In genomic region chr2:202322435-202322834, GRCh38 we compare ENCODE assay signal across 8 cellular contexts.
"Had no signal": no experiment of that assay in that cellular context is flagged by ENCODE, and none has a peak within 500 bp of the region (broad histone marks: within the 10 kb centered on the region; RNA-seq: fewer than 3 reads in every experiment).

No MANE protein-coding gene starts in this region.

- H3K4me3 ChIP-seq: GM23338 had no signal

- H3K36me3 Mint-ChIP-seq: IgD-negative memory B cell had no signal

- FAIRE-seq: H1, H54, HTR-8/SVneo had no signal

- H3K4me1 Mint-ChIP-seq: IgD-negative memory B cell had no signal

- H3K4me3 Mint-ChIP-seq: GM23338, H9, IgD-negative memory B cell had no signal

- H2AFZ ChIP-seq: GM23338 had no signal

- H3K4me2 ChIP-seq: GM23338 had no signal

- H3K27me3 Mint-ChIP-seq: IgD-negative memory B cell had no signal

- DNase-seq: H9, HCEC 1CT, KG1 had no signal

- ATAC-seq: GM23338 had no signal

- H3K27ac Mint-ChIP-seq: GM23338, IgD-negative memory B cell had no signal
